In the genomic region with DNA sequence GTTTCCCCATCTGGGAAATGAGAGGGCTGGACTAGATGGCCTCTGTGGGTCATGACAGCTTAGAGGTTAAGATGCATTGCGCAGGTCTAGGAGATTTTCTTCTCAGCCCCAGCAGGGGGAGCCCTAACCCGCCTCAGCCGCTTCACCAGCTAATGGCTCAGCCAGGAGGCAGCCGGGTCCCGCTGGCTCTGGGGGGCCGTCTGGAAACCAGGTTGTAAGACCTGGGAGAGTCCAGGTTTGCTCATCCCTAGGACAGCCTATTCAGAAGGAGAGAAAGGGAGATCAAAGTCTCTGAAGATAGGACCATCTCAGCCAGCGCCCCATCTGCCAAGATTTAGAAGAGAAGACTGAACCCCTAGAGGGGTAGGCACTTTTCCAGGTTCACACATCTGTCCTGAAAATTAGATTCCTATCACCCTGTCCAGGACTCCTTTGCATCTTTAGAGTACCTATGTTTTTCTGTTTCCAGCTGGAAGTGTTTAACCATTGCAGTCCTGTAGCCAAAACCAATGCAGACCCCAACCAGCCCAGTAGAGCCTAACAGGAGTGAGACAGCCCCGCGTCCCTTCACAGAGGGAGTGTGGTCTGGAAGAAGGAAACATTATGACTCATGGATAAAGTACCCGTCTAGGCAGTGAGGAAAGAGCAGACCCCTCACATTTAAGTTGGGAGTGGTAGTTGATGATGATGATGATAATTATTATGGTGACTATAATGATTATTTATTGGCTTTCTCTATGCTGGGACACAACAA, we compare ENCODE assay signal across 8 cellular contexts.
A peak's percentile ranks its signal among the peaks of the same experiment; 100 is the strongest.
DNase-seq lines count a peak whose midpoint lies in the region; ATAC-seq lines count a peak whose summit lies in the region.

No MANE protein-coding gene starts in this region.

- peak; percentile 85 for DNase-seq in AG08395 (ENCODE audit: low spot score)
- DNase-seq in NCI-H2227 treated with DMSO at 0.1 percent for 48 hours (lab: John Stamatoyannopoulos, UW), result peak; percentile 56
- peak; percentile 43 for DNase-seq in activated CD4-positive, CD25-positive, alpha-beta regulatory T cell treated with anti-CD3 and anti-CD28 coated beads, Interleukin-2, amount 50 U/mL, for 16 hours (ENCODE audit: low read depth, low spot score)
- DNase-seq in central memory CD4-positive, alpha-beta T cell, result peak; percentile 62
- DNase-seq in kidney tubule cell (ENCODE audit: low spot score), result peak; percentile 83
- DNase-seq in stimulated activated CD4-positive, alpha-beta T cell treated with anti-CD3 and anti-CD28 coated beads, Interleukin-2, amount 100 ng/mL, for 4 hours (ENCODE audit: low read depth), result peak; percentile 61

- ATAC-seq in GM18868 (IDR thresholded peaks at IDR 0.05; ENCODE audit: unreplicated experiment) (peak; percentile 55), HG03108 (IDR thresholded peaks at IDR 0.05; ENCODE audit: unreplicated experiment) (peak; percentile 57)

Comparison
In these comparisons a context has a peak if more than half of its experiments do, and no peak if none do; other contexts are left out.
1. Peak in every context shown above with its lines: DNase-seq and ATAC-seq.